Comparison of ENCODE assay signal across 14 cellular contexts in genomic region chr19:3073931-3074595, GRCh38. TPM values are rescaled to one million over a fixed set of nuclear protein-coding genes. Genes with fewer than 3 reads are reported as not detected.
DNase-seq lines count a peak whose midpoint lies in the region; ATAC-seq and TF ChIP-seq lines count a peak whose summit lies in the region.
"Had no signal": no experiment of that assay in that cellular context is flagged by ENCODE, and none has a peak within 500 bp of the region (broad histone marks: within the 10 kb centered on the region; RNA-seq: fewer than 3 reads in every experiment).

No MANE protein-coding gene starts in this region.

- H3K9me3 Mint-ChIP-seq in natural killer cell treated with Interleukin-12 subunit alpha and Interleukin-12 subunit beta and Interleukin-15 and Interleukin-18, amount 100 ng/mL, for 72 hours, result no peaks in the 10 kb centered on the region
- H3K9me3 Mint-ChIP-seq: naive thymus-derived CD8-positive, alpha-beta T cell had no signal

- 78% methylated on average over 6 of the region's 8 CpGs for WGBS in SK-N-SH (ENCODE audit: low lambda C conversion rate)
- 46 to 61% methylated on average over 5 to 8 of the region's 8 CpGs for WGBS in testis, 2 donors
- 64 to 100% methylated on average over 1 to 3 of the region's 8 CpGs for WGBS in gastroesophageal sphincter (ENCODE audit: low coverage in 1 of 2), 2 donors

- TF ChIP-seq CTCF in SK-N-SH (IDR thresholded peaks at IDR 0.05) (no peak), RWPE1 (conservative IDR thresholded peaks at IDR 0.05; ENCODE audit: low read depth) (no peak), fibroblast of pulmonary artery (IDR thresholded peaks at IDR 0.05; ENCODE audit: low read length, missing control alignments) (peak; percentile 33), testis (IDR thresholded peaks at IDR 0.05) (peak in 1 of 3 experiments; percentile 16), gastroesophageal sphincter (IDR thresholded peaks at IDR 0.05) (peak in 1 of 4 experiments; percentile 21)

- H3K4me3 ChIP-seq in SK-N-SH (ENCODE audit: low read depth in 2 of 2, low read length in 1 of 2), result no peak overlapping the region
- no peak overlapping the region for H3K4me3 ChIP-seq in fibroblast of pulmonary artery (replicated peaks; ENCODE audit: low read depth, low read length)
- H3K4me3 ChIP-seq in testis, result no peak overlapping the region
- H3K4me3 ChIP-seq in gastroesophageal sphincter, result no peak overlapping the region
- H3K4me3 ChIP-seq: upper lobe of left lung had no signal

- H2AFZ ChIP-seq in SK-N-SH (ENCODE audit: low read depth), result no peak overlapping the region

- no peak overlapping the region for H3K27ac ChIP-seq in SK-N-SH (ENCODE audit: low read depth in 2 of 2, low read length in 1 of 2)
- peak overlapping the region; percentile 18 for H3K27ac ChIP-seq in RWPE1
- H3K27ac ChIP-seq in testis, result no peak overlapping the region
- peak overlapping the region in 2 of 4 donors; percentile 43 to 56 for H3K27ac ChIP-seq in gastroesophageal sphincter

- TF ChIP-seq POLR2A in testis (IDR thresholded peaks at IDR 0.05), result no peak
- TF ChIP-seq POLR2A in gastroesophageal sphincter (IDR thresholded peaks at IDR 0.05), result no peak

- no peaks in the 10 kb centered on the region for H3K9me2 ChIP-seq in SK-N-SH

- CTCF ChIA-PET in SK-N-SH (lab: Yijun Ruan, JAX) (interaction anchor here (0.7 to 7.3 kb wide), 7 partner anchors 15 to 123 kb away, joined by 3 to 124 read pairs (median 33); no protein-coding TSS in a partner anchor), RWPE1 (lab: Yijun Ruan, JAX) (interaction anchor here (0.7 kb wide), 1 partner anchor 434 kb away, joined by 4 read pairs; no protein-coding TSS in a partner anchor)

- H3K36me3 Mint-ChIP-seq in natural killer cell treated with Interleukin-12 subunit alpha and Interleukin-12 subunit beta and Interleukin-15 and Interleukin-18, amount 100 ng/mL, for 72 hours, result no peaks in the 10 kb centered on the region
- H3K36me3 Mint-ChIP-seq: naive thymus-derived CD8-positive, alpha-beta T cell had no signal

- no peaks in the 10 kb centered on the region for H4K20me1 ChIP-seq in SK-N-SH (ENCODE audit: insufficient read depth)

- peaks cover 4 to 6% of the 10 kb centered on the region in 2 donors for H3K4me1 Mint-ChIP-seq in natural killer cell treated with Interleukin-12 subunit alpha and Interleukin-12 subunit beta and Interleukin-15 and Interleukin-18, amount 100 ng/mL, for 72 hours (ENCODE audit: low read depth in 2 of 2)

- peaks cover 7% of the 10 kb centered on the region for H3F3A ChIP-seq in SK-N-SH (replicated peaks; ENCODE audit: insufficient read depth)

- H3K79me2 ChIP-seq in SK-N-SH (ENCODE audit: insufficient read depth), result no peaks in the 10 kb centered on the region

- intact Hi-C loops in testis (cut with DNase I; ENCODE audit: low total_unique reads), result loop anchor here (10.0 kb wide), 1 partner anchor 91 kb away; no protein-coding TSS in a partner anchor

- no peak overlapping the region for H3K27ac Mint-ChIP-seq in natural killer cell treated with Interleukin-12 subunit alpha and Interleukin-12 subunit beta and Interleukin-15 and Interleukin-18, amount 100 ng/mL, for 72 hours

- no peak overlapping the region for H3K4me3 Mint-ChIP-seq in natural killer cell treated with Interleukin-12 subunit alpha and Interleukin-12 subunit beta and Interleukin-15 and Interleukin-18, amount 100 ng/mL, for 72 hours
- H3K4me3 Mint-ChIP-seq: naive thymus-derived CD8-positive, alpha-beta T cell had no signal

- no peak overlapping the region for H3K4me2 ChIP-seq in SK-N-SH

- DNase-seq in SK-N-SH (peak; percentile 14), RWPE1 (ENCODE audit: low spot score) (no peak), fibroblast of pulmonary artery (ENCODE audit: low read depth) (peak; percentile 45), testis (peak; percentile 53), NCI-H1105 treated with DMSO at 0.1 percent for 48 hours (lab: John Stamatoyannopoulos, UW) (no peak)
- DNase-seq in natural killer cell treated with Interleukin-12 subunit alpha and Interleukin-12 subunit beta and Interleukin-15 and Interleukin-18, amount 100 ng/mL, for 72 hours (ENCODE audit: low spot score), result no peak
- DNase-seq: activated CD4-positive, alpha-beta T cell treated with anti-CD3 and anti-CD28 coated beads for 48 hours; activated effector memory CD4-positive, alpha-beta T cell treated with Interleukin-2 at 50 U/mL for 16 hours; DND-41; foreskin melanocyte; naive thymus-derived CD8-positive, alpha-beta T cell; upper lobe of left lung had no signal

- TF ChIP-seq EP300 in SK-N-SH (IDR thresholded peaks at IDR 0.05; ENCODE audit: borderline replicate concordance in 1 of 2, low read depth in 1 of 2, low read length in 1 of 2) (no peak), gastroesophageal sphincter (IDR thresholded peaks at IDR 0.05) (no peak)

- no peak for TF ChIP-seq RAD21 in SK-N-SH (IDR thresholded peaks at IDR 0.05; ENCODE audit: low read length)

- POLR2A ChIA-PET in SK-N-SH (lab: Yijun Ruan, JAX), result no interaction called here
- POLR2A ChIA-PET in RWPE1 (lab: Yijun Ruan, JAX; ENCODE audit: low non-redundant PET), result no interaction called here

- H3K27me3 ChIP-seq in SK-N-SH (ENCODE audit: insufficient read depth) (no peaks in the 10 kb centered on the region), testis (no peaks in the 10 kb centered on the region), gastroesophageal sphincter (no peaks in the 10 kb centered on the region)
- H3K27me3 ChIP-seq: upper lobe of left lung had no signal

- H3K4me1 ChIP-seq in SK-N-SH (ENCODE audit: control insufficient read depth in 1 of 2, insufficient read depth in 2 of 2, low read depth in 1 of 2, low read length in 1 of 2), result peaks cover 0 to 3% of the 10 kb centered on the region in 2 experiments; a peak in 1 of 4 replicates
- peaks cover 8% of the 10 kb centered on the region for H3K4me1 ChIP-seq in testis
- peaks cover 0 to 14% (median 0%) of the 10 kb centered on the region in 3 donors for H3K4me1 ChIP-seq in gastroesophageal sphincter

- H3K27me3 Mint-ChIP-seq in natural killer cell treated with Interleukin-12 subunit alpha and Interleukin-12 subunit beta and Interleukin-15 and Interleukin-18, amount 100 ng/mL, for 72 hours, result peaks cover 0 to 2% of the 10 kb centered on the region in 2 donors
- H3K27me3 Mint-ChIP-seq: naive thymus-derived CD8-positive, alpha-beta T cell had no signal

- no peak overlapping the region for H3K9ac ChIP-seq in SK-N-SH

- H3K9me3 ChIP-seq in SK-N-SH (no peaks in the 10 kb centered on the region), testis (no peaks in the 10 kb centered on the region), gastroesophageal sphincter (no peaks in the 10 kb centered on the region)
- H3K9me3 ChIP-seq: upper lobe of left lung had no signal

- H3K36me3 ChIP-seq in SK-N-SH (replicated peaks in 1 of 2; ENCODE audit: control insufficient read depth in 1 of 2, insufficient read depth in 2 of 2, low read length in 1 of 2), result no peaks in the 10 kb centered on the region
- H3K36me3 ChIP-seq in testis (ENCODE audit: low read depth, missing control alignments), result no peaks in the 10 kb centered on the region
- no peaks in the 10 kb centered on the region for H3K36me3 ChIP-seq in gastroesophageal sphincter
- H3K36me3 ChIP-seq: upper lobe of left lung had no signal

- ATAC-seq in SK-N-SH treated with all-trans-retinoic acid at 6 μM for 48 hours, result no peak
- ATAC-seq in gastroesophageal sphincter, result no peak
- ATAC-seq in natural killer cell treated with Interleukin-12 subunit alpha and Interleukin-12 subunit beta and Interleukin-15 and Interleukin-18, amount 100 ng/mL, for 72 hours, result no peak
- ATAC-seq: naive thymus-derived CD8-positive, alpha-beta T cell had no signal

TF ChIP-seq in SK-N-SH, 30 proteins besides CTCF, POLR2A, EP300 and RAD21:
- TF ChIP-seq GATA2 (CRISPR knock-in tag; IDR thresholded peaks at IDR 0.05) (no peak), EZH2phosphoT487 (IDR thresholded peaks at IDR 0.05; ENCODE audit: borderline replicate concordance, low read depth) (no peak), SIN3A (IDR thresholded peaks at IDR 0.05; ENCODE audit: borderline replicate concordance, low read depth, low read length) (no peak)

TF ChIP-seq in SK-N-SH treated with all-trans-retinoic acid at 6 μM for 48 hours, 23 proteins besides CTCF, POLR2A, EP300 and RAD21:
- TF ChIP-seq ESRRG (CRISPR knock-in tag; IDR thresholded peaks at IDR 0.05) (no peak), ZNF70 (CRISPR knock-in tag; IDR thresholded peaks at IDR 0.05) (no peak), OSR1 (CRISPR knock-in tag; IDR thresholded peaks at IDR 0.05) (no peak)

RNA-seq across cellular contexts. Expression of gene TLE5, which starts 11.8 kb away (rescaled TPM):
- polyA plus RNA-seq in SK-N-SH (2012; rRNA removed), result 479 and 519 TPM in 2 replicates
- polyA plus RNA-seq in SK-N-SH (2012; cell fraction: cytosol; rRNA removed), result 268 and 361 TPM in 2 replicates
- 542 and 572 TPM in 2 replicates for polyA plus RNA-seq in SK-N-SH (2012; cell fraction: nucleus; rRNA removed)
- 100 to 1,000 TPM; 354 to 539 TPM for total RNA-seq in testis
- 314 TPM for polyA plus RNA-seq in testis (ENCODE audit: insufficient read depth, low read depth, low replicate concordance)
- total RNA-seq in gastroesophageal sphincter, result 100 to 1,000 TPM; 502 to 905 (median 558) TPM
- 100 to 1,000 TPM; 242 to 309 TPM for total RNA-seq in natural killer cell treated with Interleukin-12 subunit alpha and Interleukin-12 subunit beta and Interleukin-15 and Interleukin-18, amount 100 ng/mL, for 72 hours

RNA-seq across cellular contexts. Expression of gene GNA11, which starts 20.1 kb away (rescaled TPM):
- 14.6 and 32.4 TPM in 2 replicates for polyA plus RNA-seq in SK-N-SH (2012; rRNA removed)
- 14.6 and 27.8 TPM in 2 replicates for polyA plus RNA-seq in SK-N-SH (2012; cell fraction: cytosol; rRNA removed)
- polyA plus RNA-seq in SK-N-SH (2012; cell fraction: nucleus; rRNA removed), result 33.0 and 35.6 TPM in 2 replicates
- total RNA-seq in testis, result 100 to 1,000 TPM; 113 to 122 TPM
- polyA plus RNA-seq in testis (ENCODE audit: insufficient read depth, low read depth, low replicate concordance), result 125 TPM
- 100 to 1,000 TPM in 1 of 4 donors, 10 to 100 TPM in 3; 68.4 to 154 (median 83.4) TPM for total RNA-seq in gastroesophageal sphincter
- total RNA-seq in natural killer cell treated with Interleukin-12 subunit alpha and Interleukin-12 subunit beta and Interleukin-15 and Interleukin-18, amount 100 ng/mL, for 72 hours, result 1 to 10 TPM in 1 of 2 donors, under 1 TPM in 1; 1.00 to 1.3 TPM

RNA-seq across cellular contexts. Expression of gene TLE2, which starts 45.0 kb away (rescaled TPM):
- polyA plus RNA-seq in SK-N-SH (2012; rRNA removed) (1.7 and 2.3 TPM in 2 replicates), testis (ENCODE audit: insufficient read depth, low read depth, low replicate concordance) (30.2 TPM)
- 0.97 and 1.9 TPM in 2 replicates for polyA plus RNA-seq in SK-N-SH (2012; cell fraction: cytosol; rRNA removed)
- 10.0 and 17.5 TPM in 2 replicates for polyA plus RNA-seq in SK-N-SH (2012; cell fraction: nucleus; rRNA removed)
- total RNA-seq in testis (10 to 100 TPM; 70.5 to 76.6 TPM), gastroesophageal sphincter (10 to 100 TPM; 27.1 to 46.1 (median 34.4) TPM)
- total RNA-seq in natural killer cell treated with Interleukin-12 subunit alpha and Interleukin-12 subunit beta and Interleukin-15 and Interleukin-18, amount 100 ng/mL, for 72 hours, result 1 to 10 TPM; 1.3 to 3.2 TPM

Comparison
In these comparisons a context has a peak if more than half of its experiments do, and no peak if none do; other contexts are left out.
1. DNase-seq: peak in SK-N-SH (single experiment), fibroblast of pulmonary artery (single experiment) and testis (single experiment); none in RWPE1 (single experiment), NCI-H1105 treated with DMSO at 0.1 percent for 48 hours (single experiment) and natural killer cell treated with Interleukin-12 subunit alpha and Interleukin-12 subunit beta and Interleukin-15 and Interleukin-18, amount 100 ng/mL, for 72 hours (single experiment).
2. RNA of gene GNA11, which starts 20.1 kb away (total RNA-seq): 113 to 122 TPM in testis and 68.4 to 154 TPM in gastroesophageal sphincter; 1.00 to 1.3 TPM in natural killer cell treated with Interleukin-12 subunit alpha and Interleukin-12 subunit beta and Interleukin-15 and Interleukin-18, amount 100 ng/mL, for 72 hours; every median in the first group is over 10 times any median in the second.
3. RNA of gene TLE2, which starts 45.0 kb away (total RNA-seq): 70.5 to 76.6 TPM in testis and 27.1 to 46.1 TPM in gastroesophageal sphincter; 1.3 to 3.2 TPM in natural killer cell treated with Interleukin-12 subunit alpha and Interleukin-12 subunit beta and Interleukin-15 and Interleukin-18, amount 100 ng/mL, for 72 hours; every median in the first group is over 4 times any median in the second.